In genomic region chr12:4538207-4539160, GRCh38 we compare ENCODE assay signal across 8 cellular contexts. TPM values are rescaled to one million over a fixed set of nuclear protein-coding genes. Genes with fewer than 3 reads are reported as not detected.
DNase-seq lines count a peak whose midpoint lies in the region; ATAC-seq and TF ChIP-seq lines count a peak whose summit lies in the region.

A gene with protein sequence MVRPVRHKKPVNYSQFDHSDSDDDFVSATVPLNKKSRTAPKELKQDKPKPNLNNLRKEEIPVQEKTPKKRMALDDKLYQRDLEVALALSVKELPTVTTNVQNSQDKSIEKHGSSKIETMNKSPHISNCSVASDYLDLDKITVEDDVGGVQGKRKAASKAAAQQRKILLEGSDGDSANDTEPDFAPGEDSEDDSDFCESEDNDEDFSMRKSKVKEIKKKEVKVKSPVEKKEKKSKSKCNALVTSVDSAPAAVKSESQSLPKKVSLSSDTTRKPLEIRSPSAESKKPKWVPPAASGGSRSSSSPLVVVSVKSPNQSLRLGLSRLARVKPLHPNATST (plus strand): TSS chr12:4538890. CDS start chr12:4538940, 50 bp downstream.

- no peak for TF ChIP-seq CTCF in left lung (IDR thresholded peaks at IDR 0.05)

- H3K4me1 ChIP-seq in left lung = peaks cover 9 to 28% of the 10 kb centered on the region in 2 donors

- intact Hi-C loops in left lung (cut with DNase I) = no loop called here

- peak; percentile 88 for ATAC-seq in GM19395 (IDR thresholded peaks at IDR 0.05; ENCODE audit: unreplicated experiment)
- peak; percentile 84 for ATAC-seq in HG03565 (IDR thresholded peaks at IDR 0.05; ENCODE audit: unreplicated experiment)
- ATAC-seq in left lung = peak; percentile 100

- H3K36me3 ChIP-seq in left lung = peaks cover 0 to 21% of the 10 kb centered on the region in 2 donors

- peak; percentile 61 to 95 (median 92) for DNase-seq in C1 segment of cervical spinal cord (lab: John Stamatoyannopoulos, UW)
- peak; percentile 98 for DNase-seq in NCI-H774 (lab: John Stamatoyannopoulos, UW)
- DNase-seq in activated CD4-positive, alpha-beta T cell treated with anti-CD3 and anti-CD28 coated beads, Interleukin-2, amount 50 U/mL, for 4 hours = peak; percentile 92
- peak; percentile 99 for DNase-seq in dermis blood vessel endothelial cell
- DNase-seq in left lung = peak; percentile 95
- peak; percentile 88 to 89 for DNase-seq in stimulated activated CD4-positive, alpha-beta T cell treated with anti-CD3 and anti-CD28 coated beads, Interleukin-2, amount 100 ng/mL, for 48 hours

- no peaks in the 10 kb centered on the region for H3K27me3 ChIP-seq in left lung

- no peaks in the 10 kb centered on the region for H3K9me3 ChIP-seq in left lung

- peak within 1 kb of the TSS; percentile 93 to 94 for H3K27ac ChIP-seq in left lung

- peak within 1 kb of the TSS; percentile 81 to 84 for H3K4me3 ChIP-seq in left lung

RNA-seq across cellular contexts. Expression of the gene that starts here (rescaled TPM):
- total RNA-seq in dermis blood vessel endothelial cell = 12.3 and 34.2 TPM in 2 replicates
- 1 to 10 TPM; 7.5 TPM for total RNA-seq in left lung

Comparison
In these comparisons a context has a peak if more than half of its experiments do, and no peak if none do; other contexts are left out.
1. Peak in every context shown above with its lines: DNase-seq, ATAC-seq, H3K4me3 ChIP-seq and H3K27ac ChIP-seq.